ENCODE assay signal across 1 cellular context in the genomic region with DNA sequence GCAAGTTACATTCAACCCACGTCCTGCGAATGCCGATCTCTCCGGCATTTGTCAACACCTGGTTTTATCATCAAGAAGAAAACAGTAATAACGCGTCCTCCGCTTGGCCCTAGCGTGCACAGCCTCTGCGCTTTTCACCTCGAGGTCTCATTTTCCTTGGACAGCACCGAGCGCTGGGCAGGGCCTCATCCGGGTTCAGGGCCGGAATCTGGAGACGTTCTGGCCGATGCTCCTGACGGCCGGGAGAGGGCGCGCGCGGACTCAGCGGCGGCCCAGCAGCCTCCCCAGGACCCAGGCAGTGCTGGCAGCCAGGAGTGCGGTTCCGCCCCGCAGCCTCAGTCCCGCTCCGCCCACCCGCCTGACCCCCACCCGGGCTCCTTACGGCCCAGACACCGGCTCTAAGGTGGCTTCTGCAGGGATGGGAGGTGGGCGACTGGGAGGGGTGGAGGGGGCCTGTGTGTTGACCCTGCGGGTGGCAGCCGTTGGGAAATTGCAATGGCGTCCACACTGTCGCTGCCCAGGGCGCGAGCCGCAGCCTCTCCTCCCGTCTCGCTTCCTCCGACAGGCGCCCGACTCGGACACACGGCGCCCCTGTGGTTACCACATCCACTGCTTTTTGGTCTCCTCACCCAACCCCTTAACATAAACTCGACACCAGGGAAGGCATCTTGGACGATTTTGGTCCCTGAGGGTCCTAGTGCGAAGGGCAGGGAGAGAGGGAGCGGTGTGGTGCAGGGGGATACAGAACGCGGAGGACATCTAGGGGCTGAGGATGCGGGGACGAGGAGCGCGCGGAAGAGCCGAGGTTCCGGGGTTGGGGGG.
TF ChIP-seq lines count a peak whose summit lies in the region.

No MANE protein-coding gene starts in this region.

TF ChIP-seq in GM23338, 12 proteins besides CTCF, POLR2A, EP300 and RAD21 (continued from another document):
- no peak for TF ChIP-seq ZNF331 (CRISPR knock-in tag; IDR thresholded peaks at IDR 0.05; ENCODE audit: low read depth)
- no peak for TF ChIP-seq ZNF114 (CRISPR knock-in tag; IDR thresholded peaks at IDR 0.05)
TF ChIP-seq in GM23338: peak in this region for 1.
